7 cellular contexts compared by ENCODE assay signal in genomic region chr3:75668791-75669740, GRCh38. TPM values are rescaled to one million over a fixed set of nuclear protein-coding genes. Genes with fewer than 3 reads are reported as not detected.
A peak's percentile ranks its signal among the peaks of the same experiment; 100 is the strongest.
DNase-seq lines count a peak whose midpoint lies in the region; ATAC-seq and TF ChIP-seq lines count a peak whose summit lies in the region.
"Not testable (repeated sequence)": the region's sequence is repeated elsewhere in the genome, so short reads cannot be mapped to it uniquely, and the experiment has no call there.

No MANE protein-coding gene starts in this region.

- intact Hi-C loops in heart left ventricle (cut with DNase I); naive thymus-derived CD4-positive, alpha-beta T cell (cut with micrococcal nuclease): not testable (repeated sequence)

- peak; percentile 64 for ATAC-seq in GM21526 (IDR thresholded peaks at IDR 0.05; ENCODE audit: low FRiP score, unreplicated experiment)
- ATAC-seq in heart left ventricle: peak; percentile 37 to 90 (median 66)
- ATAC-seq in naive thymus-derived CD4-positive, alpha-beta T cell: peak; percentile 74

- peaks cover 90% of the 10 kb centered on the region for H3K27me3 Mint-ChIP-seq in brain
- H3K27me3 Mint-ChIP-seq in naive thymus-derived CD4-positive, alpha-beta T cell: peaks cover 47 to 71% (median 51%) of the 10 kb centered on the region in 5 donors

- 45 to 50% (median 48%) methylated on average over 84 of the region's 84 CpGs for WGBS in heart left ventricle, 4 donors

- H3K36me3 ChIP-seq in heart left ventricle; naive thymus-derived CD4-positive, alpha-beta T cell (ENCODE audit: control insufficient read depth in 2 of 3, insufficient read depth in 3 of 3, low read length in 3 of 3): not testable (repeated sequence)

- POLR2A ChIA-PET in naive thymus-derived CD4-positive, alpha-beta T cell (lab: Charles Lee): not testable (repeated sequence)

- DNase-seq in NAMALWA (ENCODE audit: low spot score) (peak; percentile 6), heart left ventricle (peak; percentile 79 to 96 (median 82))
- DNase-seq in activated CD8-positive, alpha-beta memory T cell treated with anti-CD3 and anti-CD28 coated beads for 48 hours (ENCODE audit: low read depth in 2 of 3, low spot score in 2 of 3): peak in 2 of 3 experiments; percentile 33 to 36
- DNase-seq in naive thymus-derived CD4-positive, alpha-beta T cell: peak in 8 of 9 donors; percentile 6 to 60 (median 31)
- DNase-seq in stimulated activated CD4-positive, alpha-beta T cell treated with anti-CD3 and anti-CD28 coated beads, Interleukin-2, amount 100 ng/mL, for 4 hours (ENCODE audit: low read depth): peak; percentile 14

- peaks cover 18 to 55% (median 45%) of the 10 kb centered on the region in 5 experiments for H3K9me3 Mint-ChIP-seq in brain
- peaks cover 14 to 81% (median 37%) of the 10 kb centered on the region in 11 donors for H3K9me3 Mint-ChIP-seq in naive thymus-derived CD4-positive, alpha-beta T cell

- TF ChIP-seq CTCF in brain (conservative IDR thresholded peaks at IDR 0.05); heart left ventricle (IDR thresholded peaks at IDR 0.05): not testable (repeated sequence)

- H3K27ac ChIP-seq in heart left ventricle; naive thymus-derived CD4-positive, alpha-beta T cell (ENCODE audit: low read depth, low read length): not testable (repeated sequence)

- CTCF ChIA-PET in naive thymus-derived CD4-positive, alpha-beta T cell (lab: Charles Lee): not testable (repeated sequence)

- H3K4me1 Mint-ChIP-seq in brain: peaks cover 21% of the 10 kb centered on the region
- peaks cover 0 to 29% (median 9%) of the 10 kb centered on the region in 7 donors for H3K4me1 Mint-ChIP-seq in naive thymus-derived CD4-positive, alpha-beta T cell

- H3K4me1 ChIP-seq in heart left ventricle: peaks cover 0 to 47% (median 11%) of the 10 kb centered on the region in 12 donors
- not testable (repeated sequence) for H3K4me1 ChIP-seq in naive thymus-derived CD4-positive, alpha-beta T cell (ENCODE audit: control insufficient read depth in 2 of 2, insufficient read depth in 2 of 2, low read length in 2 of 2)

- not testable (repeated sequence) for TF ChIP-seq POLR2A in heart left ventricle (IDR thresholded peaks at IDR 0.05)

- H3K4me3 Mint-ChIP-seq in brain: peak overlapping the region in 3 of 5 experiments; percentile 45 to 79 (median 60)
- H3K4me3 Mint-ChIP-seq in naive thymus-derived CD4-positive, alpha-beta T cell: peak overlapping the region in 2 of 10 donors; percentile 24 to 49

- H3K9me3 ChIP-seq in heart left ventricle; naive thymus-derived CD4-positive, alpha-beta T cell (ENCODE audit: control insufficient read depth in 2 of 3, low read length in 3 of 3): not testable (repeated sequence)

- H3K27ac Mint-ChIP-seq in brain; naive thymus-derived CD4-positive, alpha-beta T cell: not testable (repeated sequence)

- not testable (repeated sequence) for H3K36me3 Mint-ChIP-seq in brain
- H3K36me3 Mint-ChIP-seq in naive thymus-derived CD4-positive, alpha-beta T cell: peaks cover 4 to 19% (median 18%) of the 10 kb centered on the region in 5 donors

- peaks cover 29 to 97% (median 60%) of the 10 kb centered on the region in 9 donors for H3K27me3 ChIP-seq in heart left ventricle
- not testable (repeated sequence) for H3K27me3 ChIP-seq in naive thymus-derived CD4-positive, alpha-beta T cell (ENCODE audit: control insufficient read depth in 2 of 2, insufficient read depth in 2 of 2, low read length in 2 of 2)

- H3K4me3 ChIP-seq in heart left ventricle: peak overlapping the region; percentile 1 to 58 (median 45)
- not testable (repeated sequence) for H3K4me3 ChIP-seq in naive thymus-derived CD4-positive, alpha-beta T cell (ENCODE audit: low read length)

RNA-seq across cellular contexts. Expression of gene FRG2C, which starts 4.9 kb away (rescaled TPM):
- polyA plus RNA-seq in brain (ENCODE audit: insufficient read depth, low read depth, low replicate concordance): not detected
- not detected for total RNA-seq in heart left ventricle
- not detected for polyA plus RNA-seq in heart left ventricle
- total RNA-seq in naive thymus-derived CD4-positive, alpha-beta T cell: not detected
- polyA plus RNA-seq in naive thymus-derived CD4-positive, alpha-beta T cell: not detected

Comparison
In these comparisons a context has a peak if more than half of its experiments do, and no peak if none do; other contexts are left out.
1. DNase-seq: peak in every context shown above with its lines; median percentile 82 in heart left ventricle; 34 in activated CD8-positive, alpha-beta memory T cell treated with anti-CD3 and anti-CD28 coated beads for 48 hours; 31 in naive thymus-derived CD4-positive, alpha-beta T cell; 14 in stimulated activated CD4-positive, alpha-beta T cell treated with anti-CD3 and anti-CD28 coated beads, Interleukin-2, amount 100 ng/mL, for 4 hours; 6 in NAMALWA.